1 cellular context compared by ENCODE assay signal in genomic region chr6:137095651-137096238, GRCh38.
TF ChIP-seq lines count a peak whose summit lies in the region.

No MANE protein-coding gene starts in this region.

TF ChIP-seq in GM12878, 131 proteins besides CTCF, POLR2A, EP300 and RAD21 (continued from another document and continues in another):
- TF ChIP-seq, protein P1, sequence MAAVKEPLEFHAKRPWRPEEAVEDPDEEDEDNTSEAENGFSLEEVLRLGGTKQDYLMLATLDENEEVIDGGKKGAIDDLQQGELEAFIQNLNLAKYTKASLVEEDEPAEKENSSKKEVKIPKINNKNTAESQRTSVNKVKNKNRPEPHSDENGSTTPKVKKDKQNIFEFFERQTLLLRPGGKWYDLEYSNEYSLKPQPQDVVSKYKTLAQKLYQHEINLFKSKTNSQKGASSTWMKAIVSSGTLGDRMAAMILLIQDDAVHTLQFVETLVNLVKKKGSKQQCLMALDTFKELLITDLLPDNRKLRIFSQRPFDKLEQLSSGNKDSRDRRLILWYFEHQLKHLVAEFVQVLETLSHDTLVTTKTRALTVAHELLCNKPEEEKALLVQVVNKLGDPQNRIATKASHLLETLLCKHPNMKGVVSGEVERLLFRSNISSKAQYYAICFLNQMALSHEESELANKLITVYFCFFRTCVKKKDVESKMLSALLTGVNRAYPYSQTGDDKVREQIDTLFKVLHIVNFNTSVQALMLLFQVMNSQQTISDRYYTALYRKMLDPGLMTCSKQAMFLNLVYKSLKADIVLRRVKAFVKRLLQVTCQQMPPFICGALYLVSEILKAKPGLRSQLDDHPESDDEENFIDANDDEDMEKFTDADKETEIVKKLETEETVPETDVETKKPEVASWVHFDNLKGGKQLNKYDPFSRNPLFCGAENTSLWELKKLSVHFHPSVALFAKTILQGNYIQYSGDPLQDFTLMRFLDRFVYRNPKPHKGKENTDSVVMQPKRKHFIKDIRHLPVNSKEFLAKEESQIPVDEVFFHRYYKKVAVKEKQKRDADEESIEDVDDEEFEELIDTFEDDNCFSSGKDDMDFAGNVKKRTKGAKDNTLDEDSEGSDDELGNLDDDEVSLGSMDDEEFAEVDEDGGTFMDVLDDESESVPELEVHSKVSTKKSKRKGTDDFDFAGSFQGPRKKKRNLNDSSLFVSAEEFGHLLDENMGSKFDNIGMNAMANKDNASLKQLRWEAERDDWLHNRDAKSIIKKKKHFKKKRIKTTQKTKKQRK (IDR thresholded peaks at IDR 0.05; ENCODE audit: low read depth, low read length): no peak
- TF ChIP-seq ZNF687 (IDR thresholded peaks at IDR 0.05): peak; percentile 71; the same call in 1 of the 2 replicates
- TF ChIP-seq ZBED1 (IDR thresholded peaks at IDR 0.05; ENCODE audit: borderline replicate concordance): peak; percentile 92; the same call in 1 of the 2 replicates
- TF ChIP-seq BHLHE40 (IDR thresholded peaks at IDR 0.05; ENCODE audit: borderline replicate concordance in 1 of 2, low read depth in 2 of 2, low read length in 1 of 2): peak in 1 of 2 experiments; percentile 49; a peak in 1 of 4 replicates
- peak; percentile 78; the same call in 1 of the 2 replicates for TF ChIP-seq TBL1XR1 (IDR thresholded peaks at IDR 0.05; ENCODE audit: low read depth, low read length)
- TF ChIP-seq SUPT20H (IDR thresholded peaks at IDR 0.05; ENCODE audit: borderline replicate concordance, control insufficient read depth, low read depth, low read length): no peak
- peak; percentile 86 for TF ChIP-seq CBFB (IDR thresholded peaks at IDR 0.05; ENCODE audit: low read depth)
- no peak for TF ChIP-seq MYC (IDR thresholded peaks at IDR 0.05; ENCODE audit: insufficient read depth, insufficient read length, insufficient replicate concordance, low read length, severe bottlenecking)
- peak; percentile 20; the same call in 1 of the 2 replicates for TF ChIP-seq POLR2AphosphoS5 (IDR thresholded peaks at IDR 0.05; ENCODE audit: low read length)
- TF ChIP-seq LARP7 (IDR thresholded peaks at IDR 0.05): no peak
- TF ChIP-seq TAF1 (IDR thresholded peaks at IDR 0.05; ENCODE audit: borderline replicate concordance, low read depth, low read length): no peak
- peak; percentile 31 for TF ChIP-seq SIX5 (IDR thresholded peaks at IDR 0.05; ENCODE audit: low read depth, low read length, severe bottlenecking)
- TF ChIP-seq EGR1 (IDR thresholded peaks at IDR 0.05; ENCODE audit: borderline replicate concordance in 1 of 2, low read depth in 2 of 2, low read length in 2 of 2): peak in 1 of 2 experiments; percentile 55; a peak in 1 of 3 replicates
- TF ChIP-seq CHD1 (IDR thresholded peaks at IDR 0.05; ENCODE audit: low read depth, low read length): 0 out of 2 replicates have a peak, but pooled peaks have one; percentile 35
- peak; percentile 76 for TF ChIP-seq SMAD1 (IDR thresholded peaks at IDR 0.05; ENCODE audit: low read depth, partially characterized antibody)
- TF ChIP-seq SMC3 (IDR thresholded peaks at IDR 0.05; ENCODE audit: borderline replicate concordance, low read length): peak; percentile 37; the same call in 1 of the 2 replicates
- TF ChIP-seq NR2C2 (IDR thresholded peaks at IDR 0.05; ENCODE audit: borderline replicate concordance, control insufficient read depth, insufficient read length, low read depth): no peak
- no peak for TF ChIP-seq CHD4 (IDR thresholded peaks at IDR 0.05)
- no peak for TF ChIP-seq KDM1A (IDR thresholded peaks at IDR 0.05; ENCODE audit: borderline replicate concordance)
- peak; percentile 71; the same call in 1 of the 2 replicates for TF ChIP-seq STAT3 (IDR thresholded peaks at IDR 0.05; ENCODE audit: low read depth, low read length)
- TF ChIP-seq BACH1 (IDR thresholded peaks at IDR 0.05; ENCODE audit: borderline replicate concordance): no peak
- no peak for TF ChIP-seq BMI1 (IDR thresholded peaks at IDR 0.05; ENCODE audit: borderline replicate concordance)
- TF ChIP-seq ATF2 (IDR thresholded peaks at IDR 0.05; ENCODE audit: low read length): peak; percentile 98
- peak; percentile 73 for TF ChIP-seq MEF2A (IDR thresholded peaks at IDR 0.05; ENCODE audit: insufficient read depth, low read depth, low read length)
- peak in 1 of 2 experiments; percentile 97; a peak in 2 of 4 replicates for TF ChIP-seq ETV6 (conservative IDR thresholded peaks at IDR 0.05 in 1 of 2, IDR thresholded peaks at IDR 0.05 in 1 of 2; ENCODE audit: borderline replicate concordance in 1 of 2, low read depth in 1 of 2)
- peak; percentile 79; the same call in 1 of the 2 replicates for TF ChIP-seq GATAD2B (conservative IDR thresholded peaks at IDR 0.05; ENCODE audit: low read depth)
- TF ChIP-seq PML (IDR thresholded peaks at IDR 0.05; ENCODE audit: low read length): no peak; the same call in 1 of the 2 replicates
- TF ChIP-seq IRF4 (IDR thresholded peaks at IDR 0.05; ENCODE audit: low read depth, low read length): peak; percentile 82
- no peak for TF ChIP-seq IRF3 (IDR thresholded peaks at IDR 0.05)
- TF ChIP-seq, protein P2, sequence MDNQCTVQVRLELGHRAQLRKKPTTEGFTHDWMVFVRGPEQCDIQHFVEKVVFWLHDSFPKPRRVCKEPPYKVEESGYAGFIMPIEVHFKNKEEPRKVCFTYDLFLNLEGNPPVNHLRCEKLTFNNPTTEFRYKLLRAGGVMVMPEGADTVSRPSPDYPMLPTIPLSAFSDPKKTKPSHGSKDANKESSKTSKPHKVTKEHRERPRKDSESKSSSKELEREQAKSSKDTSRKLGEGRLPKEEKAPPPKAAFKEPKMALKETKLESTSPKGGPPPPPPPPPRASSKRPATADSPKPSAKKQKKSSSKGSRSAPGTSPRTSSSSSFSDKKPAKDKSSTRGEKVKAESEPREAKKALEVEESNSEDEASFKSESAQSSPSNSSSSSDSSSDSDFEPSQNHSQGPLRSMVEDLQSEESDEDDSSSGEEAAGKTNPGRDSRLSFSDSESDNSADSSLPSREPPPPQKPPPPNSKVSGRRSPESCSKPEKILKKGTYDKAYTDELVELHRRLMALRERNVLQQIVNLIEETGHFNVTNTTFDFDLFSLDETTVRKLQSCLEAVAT (IDR thresholded peaks at IDR 0.05): peak; percentile 55; the same call in 1 of the 2 replicates
- peak; percentile 89 for TF ChIP-seq YY1 (IDR thresholded peaks at IDR 0.05; ENCODE audit: low read depth, low read length)
- peak; percentile 90 for TF ChIP-seq MEF2B (IDR thresholded peaks at IDR 0.05; ENCODE audit: partially characterized antibody, poor library complexity, severe bottlenecking)
- no peak for TF ChIP-seq EZH2 (IDR thresholded peaks at IDR 0.05; ENCODE audit: borderline replicate concordance, control insufficient read depth, low read depth, low read length)
- no peak; the same call in 1 of the 2 replicates for TF ChIP-seq SMARCA5 (IDR thresholded peaks at IDR 0.05)
- no peak; the same call in 1 of the 2 replicates for TF ChIP-seq SMAD5 (IDR thresholded peaks at IDR 0.05; ENCODE audit: low read depth)
- peak; percentile 84 for TF ChIP-seq NFIC (IDR thresholded peaks at IDR 0.05; ENCODE audit: low read depth, low read length)
- no peak; the same call in 1 of the 2 replicates for TF ChIP-seq ZNF384 (IDR thresholded peaks at IDR 0.05; ENCODE audit: borderline replicate concordance, low read depth, low read length)
- TF ChIP-seq PAX5 (IDR thresholded peaks at IDR 0.05; ENCODE audit: borderline replicate concordance, low read depth, low read length): peak; percentile 81
- no peak for TF ChIP-seq HDAC6 (IDR thresholded peaks at IDR 0.05; ENCODE audit: unreplicated experiment)
- peak; percentile 86; the same call in 2 of the 3 replicates for TF ChIP-seq POU2F2 (IDR thresholded peaks at IDR 0.05; ENCODE audit: borderline replicate concordance, low read depth, low read length)
- peak; percentile 90 for TF ChIP-seq TCF12 (IDR thresholded peaks at IDR 0.05; ENCODE audit: low read depth, low read length)
- peak; percentile 94 for TF ChIP-seq CBX5 (IDR thresholded peaks at IDR 0.05; ENCODE audit: low read depth)
- peak; percentile 64 for TF ChIP-seq DPF2 (IDR thresholded peaks at IDR 0.05)
- peak; percentile 58; the same call in 1 of the 2 replicates for TF ChIP-seq GABPA (IDR thresholded peaks at IDR 0.05; ENCODE audit: low read depth)
- peak; percentile 49 for TF ChIP-seq NR2F1 (conservative IDR thresholded peaks at IDR 0.05)
- TF ChIP-seq RFX5 (IDR thresholded peaks at IDR 0.05; ENCODE audit: low read depth, low read length): peak; percentile 51; the same call in 1 of the 2 replicates
- TF ChIP-seq WRNIP1 (IDR thresholded peaks at IDR 0.05; ENCODE audit: borderline replicate concordance, low read depth, low read length): no peak
- no peak for TF ChIP-seq ZNF217 (IDR thresholded peaks at IDR 0.05)
- TF ChIP-seq POLR2AphosphoS2 (IDR thresholded peaks at IDR 0.05; ENCODE audit: low read depth, low read length): no peak
- peak; percentile 89 for TF ChIP-seq TCF3 (IDR thresholded peaks at IDR 0.05; ENCODE audit: borderline replicate concordance, insufficient read depth, low read depth, low read length)
- TF ChIP-seq BCL11A (IDR thresholded peaks at IDR 0.05; ENCODE audit: low read depth, low read length): peak; percentile 60; the same call in 1 of the 2 replicates
- TF ChIP-seq HCFC1 (IDR thresholded peaks at IDR 0.05; ENCODE audit: low read length): peak; percentile 52; the same call in 1 of the 2 replicates
- 0 out of 2 replicates have a peak, but pooled peaks have one; percentile 30 for TF ChIP-seq PAX8 (IDR thresholded peaks at IDR 0.05)
- TF ChIP-seq STAT1 (conservative IDR thresholded peaks at IDR 0.05): no peak
- peak; percentile 54; the same call in 1 of the 2 replicates for TF ChIP-seq PKNOX1 (IDR thresholded peaks at IDR 0.05)
- no peak for TF ChIP-seq E2F4 (IDR thresholded peaks at IDR 0.05; ENCODE audit: low read depth, low read length)
